Comparison of ENCODE assay signal across 8 cellular contexts in genomic region chr5:78985407-78986223, GRCh38. TPM values are rescaled to one million over a fixed set of nuclear protein-coding genes. Genes with fewer than 3 reads are reported as not detected.
DNase-seq lines count a peak whose midpoint lies in the region; ATAC-seq and TF ChIP-seq lines count a peak whose summit lies in the region.

No MANE protein-coding gene starts in this region.

- no peaks in the 10 kb centered on the region for H3K27me3 Mint-ChIP-seq in effector memory CD8-positive, alpha-beta T cell
- H3K27me3 Mint-ChIP-seq in mesothelial cell of epicardium (ENCODE audit: low read depth): no peaks in the 10 kb centered on the region

- H3K4me1 Mint-ChIP-seq in effector memory CD8-positive, alpha-beta T cell (ENCODE audit: low read depth in 2 of 2): peaks cover 17 to 26% of the 10 kb centered on the region in 2 donors
- H3K4me1 Mint-ChIP-seq in mesothelial cell of epicardium: peaks cover 33% of the 10 kb centered on the region

- H3K9me3 Mint-ChIP-seq in effector memory CD8-positive, alpha-beta T cell: no peaks in the 10 kb centered on the region
- H3K9me3 Mint-ChIP-seq in mesothelial cell of epicardium: no peaks in the 10 kb centered on the region

- H3K27ac Mint-ChIP-seq in effector memory CD8-positive, alpha-beta T cell: peak overlapping the region; percentile 93 to 98
- H3K27ac Mint-ChIP-seq in mesothelial cell of epicardium: peak overlapping the region; percentile 95

- ATAC-seq in HG02852 (IDR thresholded peaks at IDR 0.05; ENCODE audit: unreplicated experiment): peak; percentile 57
- ATAC-seq in effector memory CD8-positive, alpha-beta T cell (replicated peaks): peak; percentile 47

- no peak for TF ChIP-seq CTCF in mesothelial cell of epicardium (IDR thresholded peaks at IDR 0.05; ENCODE audit: unreplicated experiment)

- peaks cover 7% of the 10 kb centered on the region for H3K36me3 Mint-ChIP-seq in effector memory CD8-positive, alpha-beta T cell (ENCODE audit: insufficient read depth)
- no peaks in the 10 kb centered on the region for H3K36me3 Mint-ChIP-seq in mesothelial cell of epicardium

- DNase-seq in NCI-H2171 (lab: John Stamatoyannopoulos, UW): peak; percentile 23
- DNase-seq in NCI-H2171 treated with DMSO at 0.1 percent for 48 hours (lab: John Stamatoyannopoulos, UW): no peak
- peak; percentile 33 for DNase-seq in NCI-H2227 treated with DMSO at 0.1 percent for 48 hours (lab: John Stamatoyannopoulos, UW)
- DNase-seq in activated CD4-positive, alpha-beta T cell treated with anti-CD3 and anti-CD28 coated beads, Interleukin-2, amount 50 U/mL, for 4 hours: peak; percentile 29 to 42
- DNase-seq in effector memory CD8-positive, alpha-beta T cell: peak; percentile 24 to 40 (median 31)
- DNase-seq in mesothelial cell of epicardium (ENCODE audit: low spot score in 2 of 2, unreplicated experiment in 2 of 2): no peak
- peak; percentile 34 to 58 for DNase-seq in stimulated activated CD8-positive, alpha-beta memory T cell treated with anti-CD3 and anti-CD28 coated beads, Interleukin-7, amount 100 ng/mL, for 4 hours (ENCODE audit: low read depth in 2 of 2)

- peak overlapping the region; percentile 90 to 93 for H3K4me3 Mint-ChIP-seq in effector memory CD8-positive, alpha-beta T cell
- peak overlapping the region; percentile 81 for H3K4me3 Mint-ChIP-seq in mesothelial cell of epicardium

RNA-seq across cellular contexts. Expression of gene ARSB, which starts 0.5 kb away (rescaled TPM):
- 21.4 to 23.4 TPM (median 22.5 TPM) in 3 replicates for total RNA-seq in mesothelial cell of epicardium

Comparison
In these comparisons a context has a peak if more than half of its experiments do, and no peak if none do; other contexts are left out.
1. DNase-seq: peak in NCI-H2171 (single experiment), NCI-H2227 treated with DMSO at 0.1 percent for 48 hours (single experiment), activated CD4-positive, alpha-beta T cell treated with anti-CD3 and anti-CD28 coated beads, Interleukin-2, amount 50 U/mL, for 4 hours (2 of 2), effector memory CD8-positive, alpha-beta T cell (3 of 3) and stimulated activated CD8-positive, alpha-beta memory T cell treated with anti-CD3 and anti-CD28 coated beads, Interleukin-7, amount 100 ng/mL, for 4 hours (2 of 2); none in NCI-H2171 treated with DMSO at 0.1 percent for 48 hours (single experiment) and mesothelial cell of epicardium (0 of 2).